In genomic region chr3:52484680-52485461, GRCh38 we compare ENCODE assay signal across 11 cellular contexts. TPM values are rescaled to one million over a fixed set of nuclear protein-coding genes. Genes with fewer than 3 reads are reported as not detected.
DNase-seq lines count a peak whose midpoint lies in the region; ATAC-seq and TF ChIP-seq lines count a peak whose summit lies in the region.
"Had no signal": no experiment of that assay in that cellular context is flagged by ENCODE, and none has a peak within 500 bp of the region (broad histone marks: within the 10 kb centered on the region; RNA-seq: fewer than 3 reads in every experiment).

No MANE protein-coding gene starts in this region.

- H3K27ac ChIP-seq in RWPE2 (ENCODE audit: poor library complexity, severe bottlenecking) (peak overlapping the region; percentile 54), caudate nucleus (ENCODE audit: low read depth, low read length) (peak overlapping the region; percentile 76), right cardiac atrium (ENCODE audit: low read length) (peak overlapping the region; percentile 62), temporal lobe (ENCODE audit: low read depth, low read length) (peak overlapping the region; percentile 88), Peyer's patch (no peak overlapping the region)
- H3K27ac ChIP-seq: C4-2B had no signal

- ATAC-seq in RWPE2 (ENCODE audit: low read depth) (no peak), right cardiac atrium (peak in 1 of 2 donors; percentile 2)

- H3K9me3 ChIP-seq in RWPE2 (ENCODE audit: severe bottlenecking) = no peaks in the 10 kb centered on the region
- H3K9me3 ChIP-seq in right cardiac atrium (ENCODE audit: control insufficient read depth, low read length) = no peaks in the 10 kb centered on the region
- no peaks in the 10 kb centered on the region for H3K9me3 ChIP-seq in Peyer's patch

- TF ChIP-seq CTCF in RWPE2 (IDR thresholded peaks at IDR 0.05; ENCODE audit: poor library complexity, severe bottlenecking) = no peak
- no peak for TF ChIP-seq CTCF in Peyer's patch (IDR thresholded peaks at IDR 0.05)

- no peak overlapping the region for H3K4me3 ChIP-seq in RWPE2 (ENCODE audit: severe bottlenecking)
- H3K4me3 ChIP-seq in right cardiac atrium (ENCODE audit: low read length) = no peak overlapping the region
- H3K4me3 ChIP-seq in Peyer's patch = no peak overlapping the region

- 71% methylated on average over 10 of the region's 10 CpGs for WGBS in right cardiac atrium

- H3K36me3 ChIP-seq in RWPE2 (ENCODE audit: low read depth) = peaks cover 48% of the 10 kb centered on the region
- H3K36me3 ChIP-seq in Peyer's patch = peaks cover 0 to 78% (median 0%) of the 10 kb centered on the region in 3 donors

- DNase-seq in RWPE2 (ENCODE audit: low spot score) (no peak), caudate nucleus (lab: John Stamatoyannopoulos, UW) (no peak), right cardiac atrium (peak in 1 of 3 donors; percentile 60), COLO829 (ENCODE audit: low spot score) (no peak), medulla oblongata (ENCODE audit: extremely low spot score) (no peak), Peyer's patch (no peak)
- DNase-seq: NCI-H2029, NCI-H510A had no signal

- intact Hi-C loops in right cardiac atrium (cut with DNase I) = loop anchor here in 1 of 4 donors (5.0 kb wide), 1 partner anchor 47 kb away; the partner anchor contains the start of gene NT5DC2

- no peak for TF ChIP-seq POLR2A in Peyer's patch (IDR thresholded peaks at IDR 0.05)

- peaks cover 8% of the 10 kb centered on the region for H3K4me1 ChIP-seq in RWPE2 (ENCODE audit: insufficient read depth, poor library complexity, severe bottlenecking)
- H3K4me1 ChIP-seq in right cardiac atrium (ENCODE audit: control insufficient read depth, insufficient read depth, low read length) = peaks cover 14% of the 10 kb centered on the region
- H3K4me1 ChIP-seq in Peyer's patch = no peaks in the 10 kb centered on the region

- H3K27me3 ChIP-seq in RWPE2 (ENCODE audit: insufficient read depth, poor library complexity, severe bottlenecking) (no peaks in the 10 kb centered on the region), right cardiac atrium (ENCODE audit: control insufficient read depth, insufficient read depth) (no peaks in the 10 kb centered on the region), Peyer's patch (no peaks in the 10 kb centered on the region)

RNA-seq across cellular contexts. Expression of gene STAB1, which starts 10.3 kb away (rescaled TPM):
- 100 to 1,000 TPM in 2 of 4 donors, 10 to 100 TPM in 2; 91.9 to 159 (median 101) TPM for total RNA-seq in right cardiac atrium
- polyA plus RNA-seq in right cardiac atrium = 69.5 TPM
- 5.9 TPM for total RNA-seq in temporal lobe
- total RNA-seq in Peyer's patch = 10 to 100 TPM; 27.0 to 98.2 (median 67.2) TPM
- total RNA-seq: OCI-LY7 had no signal

RNA-seq across cellular contexts. Expression of gene NISCH, which starts 29.5 kb away (rescaled TPM):
- total RNA-seq in right cardiac atrium (10 to 100 TPM; 48.6 to 59.2 (median 53.0) TPM), temporal lobe (61.5 TPM), Peyer's patch (100 to 1,000 TPM in 3 of 4 donors, 10 to 100 TPM in 1; 65.7 to 150 (median 128) TPM)
- 31.2 TPM for polyA plus RNA-seq in right cardiac atrium

RNA-seq across cellular contexts. Expression of gene TNNC1, which starts 31.0 kb away (rescaled TPM):
- 1,000 to 10,000 TPM; 2,349 to 3,477 (median 2,851) TPM for total RNA-seq in right cardiac atrium
- polyA plus RNA-seq in right cardiac atrium = 6,305 TPM
- 0.49 TPM for total RNA-seq in temporal lobe
- not detected for total RNA-seq in Peyer's patch

RNA-seq across cellular contexts. Expression of gene SEMA3G, which starts 40.0 kb away (rescaled TPM):
- 10 to 100 TPM in 1 of 4 donors, 1 to 10 TPM in 3; 4.7 to 13.1 (median 8.3) TPM for total RNA-seq in right cardiac atrium
- 11.2 TPM for polyA plus RNA-seq in right cardiac atrium
- total RNA-seq in temporal lobe = 3.7 TPM
- total RNA-seq in Peyer's patch = 10 to 100 TPM; 18.8 to 24.8 (median 22.0) TPM
- total RNA-seq: OCI-LY7 had no signal

RNA-seq across cellular contexts. Expression of gene NT5DC2, which starts 48.8 kb away (rescaled TPM):
- total RNA-seq in right cardiac atrium (100 to 1,000 TPM; 123 to 223 (median 154) TPM), temporal lobe (52.1 TPM), Peyer's patch (10 to 100 TPM in 3 of 4 donors, 1 to 10 TPM in 1; 5.1 to 17.3 (median 14.7) TPM)
- polyA plus RNA-seq in right cardiac atrium = 322 TPM

Comparison
In these comparisons a context has a peak if more than half of its experiments do, and no peak if none do; other contexts are left out.
1. H3K27ac ChIP-seq: peak in RWPE2 (single experiment), caudate nucleus (single experiment), right cardiac atrium (single experiment) and temporal lobe (single experiment); none in Peyer's patch (0 of 4).
2. RNA of gene TNNC1, which starts 31.0 kb away (total RNA-seq): 2,349 to 3,477 TPM in right cardiac atrium; 0.49 TPM in temporal lobe (single experiment) and not detected in Peyer's patch; every median in the first group is over 1,000 times any median in the second.